1 cellular context compared by ENCODE assay signal in the genomic region with DNA sequence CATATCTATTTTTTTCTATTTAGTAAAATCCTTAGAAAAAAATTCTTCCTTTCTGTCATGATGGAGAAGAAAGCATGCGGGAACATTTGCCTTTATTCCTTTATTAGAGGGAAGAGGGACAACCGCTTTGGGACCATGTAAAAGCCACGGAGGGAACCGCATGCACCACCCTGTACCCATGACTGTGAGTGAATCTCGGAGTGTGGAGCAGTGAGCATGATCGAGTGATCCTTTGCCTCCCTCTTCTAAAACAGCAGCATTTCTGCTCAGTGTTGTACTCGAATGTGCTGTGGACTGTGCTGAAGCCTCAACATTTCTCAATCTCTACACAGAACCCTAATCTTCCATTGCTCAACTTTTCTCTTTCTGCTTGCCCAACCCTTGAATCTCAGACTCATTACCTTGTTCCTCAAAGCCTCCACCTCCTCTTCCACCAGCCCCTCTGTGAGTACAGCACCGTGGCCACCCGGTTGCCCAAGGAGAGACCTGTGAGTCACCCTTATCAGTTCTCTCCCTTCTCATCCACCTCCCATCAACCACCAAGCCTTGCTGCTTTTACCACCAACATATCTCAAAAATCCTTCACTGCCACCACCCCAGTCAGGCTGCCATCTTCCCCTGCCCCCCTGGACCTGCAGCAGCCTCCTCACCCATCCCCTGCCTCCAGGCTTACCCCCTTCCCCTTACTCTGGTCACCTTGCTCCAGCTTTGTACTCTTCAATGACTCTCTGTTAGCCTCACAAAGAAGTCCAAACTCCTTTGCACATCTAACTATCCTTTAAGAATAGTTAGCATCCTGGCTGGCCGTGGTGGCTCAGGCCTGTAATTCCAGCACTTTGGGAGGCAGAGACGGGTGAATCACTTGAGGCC.
TF ChIP-seq lines count a peak whose summit lies in the region.

No MANE protein-coding gene starts in this region.

TF ChIP-seq in H1, 55 proteins besides CTCF, POLR2A, EP300 and RAD21:
- no peak for TF ChIP-seq TBP (IDR thresholded peaks at IDR 0.05; ENCODE audit: low read depth, low read length)
- TF ChIP-seq EGR1 (IDR thresholded peaks at IDR 0.05; ENCODE audit: borderline replicate concordance, low read depth, low read length) = no peak
- TF ChIP-seq JUN (IDR thresholded peaks at IDR 0.05; ENCODE audit: low read depth, low read length) = no peak
- TF ChIP-seq ZNF274 (IDR thresholded peaks at IDR 0.05; ENCODE audit: borderline replicate concordance, extremely low read depth, low read length) = no peak
- no peak for TF ChIP-seq EZH2 (IDR thresholded peaks at IDR 0.05; ENCODE audit: low read depth, low read length, severe bottlenecking)
- no peak for TF ChIP-seq CHD1 (IDR thresholded peaks at IDR 0.05; ENCODE audit: low read depth, low read length)
- TF ChIP-seq RNF2 (IDR thresholded peaks at IDR 0.05; ENCODE audit: borderline replicate concordance, low read depth, low read length, missing control alignments, poor library complexity, severe bottlenecking) = no peak
- no peak for TF ChIP-seq CTBP2 (IDR thresholded peaks at IDR 0.05; ENCODE audit: borderline replicate concordance, insufficient read depth, insufficient read length, low read length)
